Comparison of ENCODE assay signal across 8 cellular contexts in the genomic region with DNA sequence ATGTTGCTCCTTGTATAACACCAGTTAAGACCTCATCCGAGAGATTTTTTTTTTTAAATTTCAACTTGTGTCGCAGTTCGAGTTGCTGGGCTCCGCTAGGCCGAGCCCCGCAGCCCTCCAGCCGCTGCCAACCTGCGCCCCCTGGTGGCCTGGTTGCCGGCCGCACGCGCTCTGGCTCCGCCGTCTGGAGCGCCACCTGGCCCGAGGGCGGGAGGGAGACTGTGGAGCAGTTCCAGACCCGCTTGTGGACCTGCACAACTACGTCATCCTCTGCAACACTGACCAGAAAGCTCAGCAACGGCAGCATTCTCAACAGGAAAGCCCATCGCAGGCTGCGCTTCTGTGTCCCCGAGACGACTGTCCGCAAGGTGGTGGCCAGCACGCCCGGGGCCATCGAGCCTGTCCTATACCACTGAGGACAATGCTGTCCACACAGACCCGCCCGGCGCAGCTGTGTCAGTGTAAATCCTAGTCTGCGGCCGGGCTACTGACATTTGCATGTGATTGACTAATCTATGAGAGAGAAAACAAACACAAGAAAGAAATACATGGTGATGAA. TPM values are rescaled to one million over a fixed set of nuclear protein-coding genes. Genes with fewer than 3 reads are reported as not detected.
DNase-seq lines count a peak whose midpoint lies in the region; ATAC-seq, FAIRE-seq and TF ChIP-seq lines count a peak whose summit lies in the region.

No MANE protein-coding gene starts in this region.

- peak; percentile 81 for DNase-seq in GM12865 (ENCODE audit: low read depth)
- peak; percentile 68 for DNase-seq in NCI-H1092 (lab: John Stamatoyannopoulos, UW)
- DNase-seq in T-helper 17 cell = peak; percentile 70 to 91 (median 80)
- DNase-seq in right atrium auricular region (ENCODE audit: low spot score) = peak; percentile 77
- DNase-seq in putamen (ENCODE audit: low spot score) = peak; percentile 84
- DNase-seq in urothelium cell line (ENCODE audit: low spot score) = peak; percentile 95

- H3K27ac Mint-ChIP-seq in T-helper 17 cell = peak overlapping the region; percentile 49

- ATAC-seq in HG02610 (IDR thresholded peaks at IDR 0.05; ENCODE audit: unreplicated experiment) (peak; percentile 98), T-helper 17 cell (peak; percentile 100)

- H3K4me3 ChIP-seq in GM12865 (ENCODE audit: low read depth, low read length) = no peak overlapping the region
- H3K4me3 ChIP-seq in right atrium auricular region = peak overlapping the region; percentile 17 to 39

- TF ChIP-seq CTCF in GM12865 (IDR thresholded peaks at IDR 0.05; ENCODE audit: insufficient read depth, low read depth, low read length, missing control alignments) (peak; percentile 98), right atrium auricular region (IDR thresholded peaks at IDR 0.05) (peak; percentile 97 to 100)

- H3K9me3 ChIP-seq in T-helper 17 cell (ENCODE audit: control insufficient read depth, low read length, poor library complexity, severe bottlenecking) = no peaks in the 10 kb centered on the region
- no peaks in the 10 kb centered on the region for H3K9me3 ChIP-seq in right atrium auricular region

- peak overlapping the region; percentile 63 for H3K4me3 Mint-ChIP-seq in T-helper 17 cell

- H3K4me1 ChIP-seq in right atrium auricular region = no peaks in the 10 kb centered on the region

- H3K4me1 Mint-ChIP-seq in T-helper 17 cell = peaks cover 12% of the 10 kb centered on the region

- no peaks in the 10 kb centered on the region for H3K36me3 ChIP-seq in right atrium auricular region

- FAIRE-seq in urothelium cell line (lab: Jason Lieb, UNC) = peak; percentile 84

- peaks cover 3% of the 10 kb centered on the region for H3K36me3 Mint-ChIP-seq in T-helper 17 cell (ENCODE audit: low read depth)

- peaks cover 24% of the 10 kb centered on the region for H3K27me3 Mint-ChIP-seq in T-helper 17 cell

- H3K27ac ChIP-seq in angular gyrus (ENCODE audit: low read depth, low read length) (peak overlapping the region; percentile 85), right atrium auricular region (no peak overlapping the region)

- no peaks in the 10 kb centered on the region for H3K27me3 ChIP-seq in right atrium auricular region

RNA-seq across cellular contexts. Expression of gene ARL9, which starts 39.1 kb away (rescaled TPM):
- total RNA-seq in T-helper 17 cell (not detected), right atrium auricular region (not detected)
